8 cellular contexts compared by ENCODE assay signal in the genomic region with DNA sequence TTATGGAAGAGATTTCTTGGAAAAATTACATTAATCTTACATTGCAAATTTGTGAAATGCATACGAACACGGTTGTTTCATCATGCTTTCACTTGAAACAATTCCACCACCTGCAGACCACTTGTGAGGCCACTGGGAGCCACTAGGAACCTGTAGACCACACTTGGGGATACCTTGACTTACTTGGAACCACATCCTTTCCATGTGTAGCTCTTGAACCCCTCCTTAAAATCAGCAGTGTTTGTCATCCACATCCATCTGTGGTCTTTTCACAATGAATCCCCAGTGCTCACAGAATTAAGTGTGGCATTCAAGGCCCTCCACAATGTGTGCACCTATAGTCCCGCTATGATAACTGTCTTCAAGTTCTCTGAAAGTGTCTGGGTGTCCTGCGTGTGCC.
"Had no signal": no experiment of that assay in that cellular context is flagged by ENCODE, and none has a peak within 500 bp of the region (broad histone marks: within the 10 kb centered on the region; RNA-seq: fewer than 3 reads in every experiment).

No MANE protein-coding gene starts in this region.

- H3K4me3 ChIP-seq: GM12878 had no signal

- ATAC-seq: GM12878 had no signal

- DNase-seq: GDM1, GF-D8 had no signal

- FAIRE-seq: G401.6, GM12878, GM12891, GM12892, GM18507, GM19239 had no signal
